In genomic region chr4:41405464-41405863, GRCh38 we compare ENCODE assay signal across 21 cellular contexts.
"Had no signal": no experiment of that assay in that cellular context is flagged by ENCODE, and none has a peak within 500 bp of the region (broad histone marks: within the 10 kb centered on the region; RNA-seq: fewer than 3 reads in every experiment).

No MANE protein-coding gene starts in this region.

- ATAC-seq: activated CD8-positive, alpha-beta T cell treated with anti-CD3 and anti-CD28 coated beads, Interleukin-2, amount 10 ng/mL, durations not matched to agents 7 days and 5 days; activated T-helper 17 cell treated with anti-CD3 and anti-CD28 coated beads, Interleukin-2, amount 50 U/mL, for 72 hours; esophagus mucosa; left ventricle myocardium superior; T-helper 17 cell had no signal

- H3K27ac ChIP-seq: tibial nerve had no signal

- H3K4me3 ChIP-seq: sigmoid colon, tibial nerve had no signal

- H3K27me3 ChIP-seq: sigmoid colon, tibial nerve had no signal

- H3K9me3 ChIP-seq: sigmoid colon, tibial nerve had no signal

- DNase-seq: activated CD4-positive, alpha-beta T cell treated with anti-CD3 and anti-CD28 coated beads for 1 hour; activated CD4-positive, alpha-beta T cell treated with anti-CD3 and anti-CD28 coated beads, Interleukin-2, amount 50 U/mL, for 1 hour; activated CD8-positive, alpha-beta T cell treated with anti-CD3 and anti-CD28 coated beads, Interleukin-2, amount 10 ng/mL, durations not matched to agents 7 days and 5 days; activated naive CD4-positive, alpha-beta T cell; activated T-cell treated with anti-CD3 and anti-CD28 coated beads, Interleukin-2, amount 50 U/mL, for 1 hour; central memory CD4-positive, alpha-beta T cell; effector memory CD4-positive, alpha-beta T cell; left ventricle myocardium superior; posterior cingulate gyrus; sigmoid colon; stimulated activated CD4-positive, alpha-beta T cell treated with anti-CD3 and anti-CD28 coated beads, Interleukin-4, amount 100 ng/mL, for 4 hours; substantia nigra; SW 1271; T-helper 17 cell had no signal

- H3K36me3 ChIP-seq: sigmoid colon, tibial nerve had no signal

- FAIRE-seq: astrocyte, endothelial cell of umbilical vein, frontal cortex, urothelium cell line had no signal
